In genomic region chr2:37711308-37711731, GRCh38 we compare ENCODE assay signal across 8 cellular contexts. TPM values are rescaled to one million over a fixed set of nuclear protein-coding genes. Genes with fewer than 3 reads are reported as not detected.
DNase-seq lines count a peak whose midpoint lies in the region; ATAC-seq and TF ChIP-seq lines count a peak whose summit lies in the region.
"Had no signal": no experiment of that assay in that cellular context is flagged by ENCODE, and none has a peak within 500 bp of the region (broad histone marks: within the 10 kb centered on the region; RNA-seq: fewer than 3 reads in every experiment).

No MANE protein-coding gene starts in this region.

- peaks cover 2 to 9% of the 10 kb centered on the region in 2 donors for H3K36me3 Mint-ChIP-seq in activated T-cell treated with anti-CD3 and anti-CD28 coated beads, Interleukin-2, amount 50 U/mL, for 72 hours (ENCODE audit: insufficient read depth in 2 of 2)

- no peaks in the 10 kb centered on the region for H3K9me3 ChIP-seq in aorta (ENCODE audit: control insufficient read depth, low read length)
- no peaks in the 10 kb centered on the region for H3K9me3 ChIP-seq in BE2C
- H3K9me3 ChIP-seq: right lobe of liver had no signal

- no peak for TF ChIP-seq RAD21 in Ishikawa (IDR thresholded peaks at IDR 0.05; ENCODE audit: low read depth)

- H3K4me1 Mint-ChIP-seq in activated T-cell treated with anti-CD3 and anti-CD28 coated beads, Interleukin-2, amount 50 U/mL, for 72 hours (ENCODE audit: low read depth) = peaks cover 33% of the 10 kb centered on the region

- no peak overlapping the region for H3K4me3 Mint-ChIP-seq in activated T-cell treated with anti-CD3 and anti-CD28 coated beads, Interleukin-2, amount 50 U/mL, for 72 hours

- H3K27me3 ChIP-seq in aorta (ENCODE audit: control insufficient read depth in 1 of 2, insufficient read depth in 2 of 2, low read length in 1 of 2) (no peaks in the 10 kb centered on the region), BE2C (no peaks in the 10 kb centered on the region)
- H3K27me3 ChIP-seq: right lobe of liver had no signal

- H3K4me1 ChIP-seq in aorta (ENCODE audit: control insufficient read depth in 1 of 2, insufficient read depth in 2 of 2, low read length in 2 of 2) = peaks cover 0 to 2% of the 10 kb centered on the region in 2 donors
- H3K4me1 ChIP-seq in BE2C = no peaks in the 10 kb centered on the region
- H3K4me1 ChIP-seq: right lobe of liver had no signal

- DNase-seq in activated T-cell treated with anti-CD3 and anti-CD28 coated beads, Interleukin-2, amount 50 U/mL, for 72 hours = peak; percentile 21 to 24
- DNase-seq in kidney glomerular epithelial cell (lab: John Stamatoyannopoulos, UW) = peak; percentile 56
- DNase-seq in aorta = no peak
- DNase-seq in BE2C = no peak
- no peak for DNase-seq in effector CD8-positive, alpha-beta T cell (lab: John Stamatoyannopoulos, UW)
- DNase-seq: right lobe of liver had no signal

- H3K27ac Mint-ChIP-seq in activated T-cell treated with anti-CD3 and anti-CD28 coated beads, Interleukin-2, amount 50 U/mL, for 72 hours = no peak overlapping the region

- H3K36me3 ChIP-seq in aorta (ENCODE audit: control insufficient read depth in 1 of 2, insufficient read depth in 2 of 2, low read length in 1 of 2) (no peaks in the 10 kb centered on the region), BE2C (no peaks in the 10 kb centered on the region)
- H3K36me3 ChIP-seq: right lobe of liver had no signal

- intact Hi-C loops in aorta (cut with DNase I) = no loop called here

- H3K4me3 ChIP-seq in aorta (ENCODE audit: low read length in 2 of 2) (no peak overlapping the region), BE2C (ENCODE audit: low read depth, low read length) (no peak overlapping the region)
- H3K4me3 ChIP-seq: right lobe of liver had no signal

- H3K27me3 Mint-ChIP-seq in activated T-cell treated with anti-CD3 and anti-CD28 coated beads, Interleukin-2, amount 50 U/mL, for 72 hours (ENCODE audit: low read depth) = no peaks in the 10 kb centered on the region

- H3K9me3 Mint-ChIP-seq in activated T-cell treated with anti-CD3 and anti-CD28 coated beads, Interleukin-2, amount 50 U/mL, for 72 hours = no peaks in the 10 kb centered on the region

- no peak overlapping the region for H3K27ac ChIP-seq in aorta (ENCODE audit: low read depth in 1 of 2, low read length in 2 of 2)
- H3K27ac ChIP-seq: right lobe of liver had no signal

- peak; percentile 92 for ATAC-seq in GM18907 (IDR thresholded peaks at IDR 0.05; ENCODE audit: unreplicated experiment)
- peak; percentile 77 to 80 for ATAC-seq in activated T-cell treated with anti-CD3 and anti-CD28 coated beads, Interleukin-2, amount 50 U/mL, for 72 hours (replicated peaks in 1 of 2)
- no peak for ATAC-seq in aorta (ENCODE audit: low FRiP score)

- TF ChIP-seq EP300 in Ishikawa (IDR thresholded peaks at IDR 0.05; ENCODE audit: borderline replicate concordance) = peak; percentile 57; the same call in 1 of the 2 replicates

- TF ChIP-seq CTCF in BE2C (IDR thresholded peaks at IDR 0.05; ENCODE audit: low read depth, low read length) = no peak

- WGBS in aorta, 2 donors = 76 to 82% methylated on average over 1 of the region's 1 CpG

TF ChIP-seq in Ishikawa, 13 proteins besides CTCF, POLR2A, EP300 and RAD21:
- TF ChIP-seq CEBPB (IDR thresholded peaks at IDR 0.05) = no peak
- TF ChIP-seq TCF12 (IDR thresholded peaks at IDR 0.05; ENCODE audit: low read depth) = peak; percentile 49; the same call in 1 of the 2 replicates
- no peak for TF ChIP-seq CREB1 (IDR thresholded peaks at IDR 0.05; ENCODE audit: low read depth)
- peak; percentile 84 for TF ChIP-seq TEAD4 (IDR thresholded peaks at IDR 0.05)
- TF ChIP-seq NFIC (IDR thresholded peaks at IDR 0.05) = peak; percentile 32; the same call in 1 of the 2 replicates
- TF ChIP-seq USF1 (IDR thresholded peaks at IDR 0.05) = no peak
- TF ChIP-seq FOXM1 (IDR thresholded peaks at IDR 0.05; ENCODE audit: borderline replicate concordance, low read depth) = 0 out of 2 replicates have a peak, but pooled peaks have one; percentile 36
- TF ChIP-seq REST (IDR thresholded peaks at IDR 0.05; ENCODE audit: low read depth) = no peak
- TF ChIP-seq YY1 (IDR thresholded peaks at IDR 0.05; ENCODE audit: low read depth) = no peak
- TF ChIP-seq MAX (IDR thresholded peaks at IDR 0.05) = no peak
- no peak for TF ChIP-seq TAF1 (IDR thresholded peaks at IDR 0.05; ENCODE audit: low read depth)
- TF ChIP-seq ZBTB7A (IDR thresholded peaks at IDR 0.05; ENCODE audit: low read depth) = no peak
- no peak for TF ChIP-seq EGR1 (IDR thresholded peaks at IDR 0.05)

RNA-seq across cellular contexts. Expression of gene CDC42EP3, which starts 39.9 kb away (rescaled TPM):
- total RNA-seq in activated T-cell treated with anti-CD3 and anti-CD28 coated beads, Interleukin-2, amount 50 U/mL, for 72 hours = 10 to 100 TPM; 27.0 to 28.9 TPM
- total RNA-seq in aorta = 10 to 100 TPM; 56.5 to 94.8 TPM
- 10 to 100 TPM; 12.6 to 26.5 TPM for polyA plus RNA-seq in aorta
- 131 TPM for polyA plus RNA-seq in BE2C (2012; ENCODE audit: insufficient read depth, insufficient read length, low read depth)

Comparison
In these comparisons a context has a peak if more than half of its experiments do, and no peak if none do; other contexts are left out.
1. DNase-seq: peak in activated T-cell treated with anti-CD3 and anti-CD28 coated beads, Interleukin-2, amount 50 U/mL, for 72 hours (2 of 2) and kidney glomerular epithelial cell (single experiment); none in aorta (0 of 2), BE2C (single experiment) and effector CD8-positive, alpha-beta T cell (single experiment).